In the genomic region with DNA sequence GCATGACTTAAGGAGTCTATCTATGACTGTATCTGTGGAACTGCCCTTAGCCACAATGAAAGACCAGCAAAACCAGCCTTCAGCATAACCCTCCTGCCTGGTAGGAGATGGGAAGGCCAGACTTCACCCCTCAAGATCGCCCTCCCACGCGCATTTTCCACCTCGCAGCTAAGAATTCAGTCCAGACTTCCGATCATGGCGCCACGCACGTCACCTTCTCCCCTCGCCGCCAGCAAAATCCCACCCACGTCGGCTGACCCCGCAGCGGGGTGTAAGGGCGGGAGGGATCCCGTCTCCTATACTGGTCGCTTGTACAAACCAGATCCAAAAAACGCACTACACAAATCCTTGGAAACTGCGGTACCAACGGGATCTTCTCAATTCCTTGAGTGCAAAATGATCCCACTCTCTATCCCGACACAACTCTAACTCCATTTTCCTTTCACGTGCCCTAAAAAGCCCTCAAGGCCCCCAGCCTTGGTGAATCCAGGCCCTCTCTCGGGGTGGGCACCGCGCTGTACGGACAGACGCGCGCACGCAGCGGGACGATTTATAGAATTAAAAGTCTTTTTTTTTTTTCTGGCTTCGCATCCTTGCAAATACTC, we compare ENCODE assay signal across 1 cellular context.
A peak's percentile ranks its signal among the peaks of the same experiment; 100 is the strongest.
TF ChIP-seq lines count a peak whose summit lies in the region.

No MANE protein-coding gene starts in this region.

TF ChIP-seq in HepG2, 621 proteins besides CTCF, POLR2A, EP300 and RAD21 (continued from another document and continues in another):
- TF ChIP-seq ZNF44 (CRISPR knock-in tag; IDR thresholded peaks at IDR 0.05) (peak; percentile 88; the same call in 1 of the 2 replicates), SMAD9 (CRISPR knock-in tag; IDR thresholded peaks at IDR 0.05) (peak; percentile 87; the same call in 1 of the 2 replicates), ELF4 (CRISPR knock-in tag; IDR thresholded peaks at IDR 0.05; ENCODE audit: borderline replicate concordance) (no peak), RORA (CRISPR knock-in tag; IDR thresholded peaks at IDR 0.05) (peak; percentile 14; the same call in 1 of the 2 replicates), CHCHD3 (CRISPR knock-in tag; IDR thresholded peaks at IDR 0.05) (no peak), HOXA3 (CRISPR knock-in tag; IDR thresholded peaks at IDR 0.05) (peak; percentile 75), ONECUT2 (CRISPR knock-in tag; IDR thresholded peaks at IDR 0.05) (peak; percentile 42; the same call in 1 of the 2 replicates), SP5 (CRISPR knock-in tag; IDR thresholded peaks at IDR 0.05; ENCODE audit: borderline replicate concordance, low read depth) (peak; percentile 55; the same call in 1 of the 2 replicates), SATB2 (CRISPR knock-in tag; IDR thresholded peaks at IDR 0.05) (no peak; the same call in 1 of the 2 replicates), ZNF292 (CRISPR knock-in tag; IDR thresholded peaks at IDR 0.05; ENCODE audit: borderline replicate concordance, low read depth) (no peak), TAF15 (IDR thresholded peaks at IDR 0.05; ENCODE audit: low read depth, low read length, poor library complexity, severe bottlenecking) (no peak), ZNF7 (CRISPR knock-in tag; IDR thresholded peaks at IDR 0.05) (no peak), SRY (CRISPR knock-in tag; IDR thresholded peaks at IDR 0.05) (0 out of 2 replicates have a peak, but pooled peaks have one; percentile 56), HDAC2 (CRISPR knock-in tag; IDR thresholded peaks at IDR 0.05) (no peak), SNRNP70 (IDR thresholded peaks at IDR 0.05; ENCODE audit: low read depth, low read length) (no peak), ZNF350 (CRISPR knock-in tag; IDR thresholded peaks at IDR 0.05; ENCODE audit: borderline replicate concordance, low read depth) (peak; percentile 68; the same call in 1 of the 2 replicates), KMT2A (CRISPR knock-in tag; IDR thresholded peaks at IDR 0.05) (peak; percentile 46; the same call in 1 of the 2 replicates), ZNF383 (CRISPR knock-in tag; IDR thresholded peaks at IDR 0.05; ENCODE audit: borderline replicate concordance) (0 out of 2 replicates have a peak, but pooled peaks have one; percentile 10), ZSCAN22 (CRISPR knock-in tag; IDR thresholded peaks at IDR 0.05) (no peak), TBP (CRISPR knock-in tag; IDR thresholded peaks at IDR 0.05) (no peak), KDM5A (IDR thresholded peaks at IDR 0.05; ENCODE audit: borderline replicate concordance, low read length) (0 out of 2 replicates have a peak, but pooled peaks have one; percentile 41), ZNF136 (CRISPR knock-in tag; IDR thresholded peaks at IDR 0.05; ENCODE audit: low read depth) (0 out of 2 replicates have a peak, but pooled peaks have one; percentile 78), RBFOX2 (IDR thresholded peaks at IDR 0.05; ENCODE audit: low read depth, low read length) (peak; percentile 34; the same call in 1 of the 2 replicates), BRCA1 (CRISPR knock-in tag; IDR thresholded peaks at IDR 0.05) (0 out of 2 replicates have a peak, but pooled peaks have one; percentile 5), ZMYM3 (CRISPR knock-in tag; IDR thresholded peaks at IDR 0.05) (no peak), NCOA1 (CRISPR knock-in tag; IDR thresholded peaks at IDR 0.05) (no peak), ZNF552 (CRISPR knock-in tag; IDR thresholded peaks at IDR 0.05; ENCODE audit: borderline replicate concordance) (no peak), ZFX (CRISPR knock-in tag; IDR thresholded peaks at IDR 0.05; ENCODE audit: low read depth) (peak; percentile 61; the same call in 1 of the 2 replicates), FOXK1 (CRISPR knock-in tag; IDR thresholded peaks at IDR 0.05; ENCODE audit: borderline replicate concordance, low read depth) (peak; percentile 31; the same call in 1 of the 2 replicates), RFXAP (CRISPR knock-in tag; IDR thresholded peaks at IDR 0.05; ENCODE audit: borderline replicate concordance) (no peak)
- TF ChIP-seq, protein P1, sequence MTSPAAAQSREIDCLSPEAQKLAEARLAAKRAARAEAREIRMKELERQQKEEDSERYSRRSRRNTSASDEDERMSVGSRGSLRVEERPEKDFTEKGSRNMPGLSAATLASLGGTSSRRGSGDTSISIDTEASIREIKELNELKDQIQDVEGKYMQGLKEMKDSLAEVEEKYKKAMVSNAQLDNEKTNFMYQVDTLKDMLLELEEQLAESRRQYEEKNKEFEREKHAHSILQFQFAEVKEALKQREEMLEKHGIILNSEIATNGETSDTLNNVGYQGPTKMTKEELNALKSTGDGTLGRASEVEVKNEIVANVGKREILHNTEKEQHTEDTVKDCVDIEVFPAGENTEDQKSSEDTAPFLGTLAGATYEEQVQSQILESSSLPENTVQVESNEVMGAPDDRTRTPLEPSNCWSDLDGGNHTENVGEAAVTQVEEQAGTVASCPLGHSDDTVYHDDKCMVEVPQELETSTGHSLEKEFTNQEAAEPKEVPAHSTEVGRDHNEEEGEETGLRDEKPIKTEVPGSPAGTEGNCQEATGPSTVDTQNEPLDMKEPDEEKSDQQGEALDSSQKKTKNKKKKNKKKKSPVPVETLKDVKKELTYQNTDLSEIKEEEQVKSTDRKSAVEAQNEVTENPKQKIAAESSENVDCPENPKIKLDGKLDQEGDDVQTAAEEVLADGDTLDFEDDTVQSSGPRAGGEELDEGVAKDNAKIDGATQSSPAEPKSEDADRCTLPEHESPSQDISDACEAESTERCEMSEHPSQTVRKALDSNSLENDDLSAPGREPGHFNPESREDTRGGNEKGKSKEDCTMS (CRISPR knock-in tag; conservative IDR thresholded peaks at IDR 0.05) = no peak
- TF ChIP-seq, protein P2, sequence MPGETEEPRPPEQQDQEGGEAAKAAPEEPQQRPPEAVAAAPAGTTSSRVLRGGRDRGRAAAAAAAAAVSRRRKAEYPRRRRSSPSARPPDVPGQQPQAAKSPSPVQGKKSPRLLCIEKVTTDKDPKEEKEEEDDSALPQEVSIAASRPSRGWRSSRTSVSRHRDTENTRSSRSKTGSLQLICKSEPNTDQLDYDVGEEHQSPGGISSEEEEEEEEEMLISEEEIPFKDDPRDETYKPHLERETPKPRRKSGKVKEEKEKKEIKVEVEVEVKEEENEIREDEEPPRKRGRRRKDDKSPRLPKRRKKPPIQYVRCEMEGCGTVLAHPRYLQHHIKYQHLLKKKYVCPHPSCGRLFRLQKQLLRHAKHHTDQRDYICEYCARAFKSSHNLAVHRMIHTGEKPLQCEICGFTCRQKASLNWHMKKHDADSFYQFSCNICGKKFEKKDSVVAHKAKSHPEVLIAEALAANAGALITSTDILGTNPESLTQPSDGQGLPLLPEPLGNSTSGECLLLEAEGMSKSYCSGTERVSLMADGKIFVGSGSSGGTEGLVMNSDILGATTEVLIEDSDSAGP (CRISPR knock-in tag; IDR thresholded peaks at IDR 0.05; ENCODE audit: borderline replicate concordance) = peak; percentile 63; the same call in 1 of the 2 replicates
- TF ChIP-seq, protein P3, sequence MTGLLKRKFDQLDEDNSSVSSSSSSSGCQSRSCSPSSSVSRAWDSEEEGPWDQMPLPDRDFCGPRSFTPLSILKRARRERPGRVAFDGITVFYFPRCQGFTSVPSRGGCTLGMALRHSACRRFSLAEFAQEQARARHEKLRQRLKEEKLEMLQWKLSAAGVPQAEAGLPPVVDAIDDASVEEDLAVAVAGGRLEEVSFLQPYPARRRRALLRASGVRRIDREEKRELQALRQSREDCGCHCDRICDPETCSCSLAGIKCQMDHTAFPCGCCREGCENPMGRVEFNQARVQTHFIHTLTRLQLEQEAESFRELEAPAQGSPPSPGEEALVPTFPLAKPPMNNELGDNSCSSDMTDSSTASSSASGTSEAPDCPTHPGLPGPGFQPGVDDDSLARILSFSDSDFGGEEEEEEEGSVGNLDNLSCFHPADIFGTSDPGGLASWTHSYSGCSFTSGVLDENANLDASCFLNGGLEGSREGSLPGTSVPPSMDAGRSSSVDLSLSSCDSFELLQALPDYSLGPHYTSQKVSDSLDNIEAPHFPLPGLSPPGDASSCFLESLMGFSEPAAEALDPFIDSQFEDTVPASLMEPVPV (CRISPR knock-in tag; IDR thresholded peaks at IDR 0.05) = no peak; the same call in 1 of the 2 replicates
- TF ChIP-seq, protein P4, sequence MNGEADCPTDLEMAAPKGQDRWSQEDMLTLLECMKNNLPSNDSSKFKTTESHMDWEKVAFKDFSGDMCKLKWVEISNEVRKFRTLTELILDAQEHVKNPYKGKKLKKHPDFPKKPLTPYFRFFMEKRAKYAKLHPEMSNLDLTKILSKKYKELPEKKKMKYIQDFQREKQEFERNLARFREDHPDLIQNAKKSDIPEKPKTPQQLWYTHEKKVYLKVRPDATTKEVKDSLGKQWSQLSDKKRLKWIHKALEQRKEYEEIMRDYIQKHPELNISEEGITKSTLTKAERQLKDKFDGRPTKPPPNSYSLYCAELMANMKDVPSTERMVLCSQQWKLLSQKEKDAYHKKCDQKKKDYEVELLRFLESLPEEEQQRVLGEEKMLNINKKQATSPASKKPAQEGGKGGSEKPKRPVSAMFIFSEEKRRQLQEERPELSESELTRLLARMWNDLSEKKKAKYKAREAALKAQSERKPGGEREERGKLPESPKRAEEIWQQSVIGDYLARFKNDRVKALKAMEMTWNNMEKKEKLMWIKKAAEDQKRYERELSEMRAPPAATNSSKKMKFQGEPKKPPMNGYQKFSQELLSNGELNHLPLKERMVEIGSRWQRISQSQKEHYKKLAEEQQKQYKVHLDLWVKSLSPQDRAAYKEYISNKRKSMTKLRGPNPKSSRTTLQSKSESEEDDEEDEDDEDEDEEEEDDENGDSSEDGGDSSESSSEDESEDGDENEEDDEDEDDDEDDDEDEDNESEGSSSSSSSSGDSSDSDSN (CRISPR knock-in tag; IDR thresholded peaks at IDR 0.05) = peak; percentile 13; the same call in 1 of the 2 replicates
- TF ChIP-seq, protein P5, sequence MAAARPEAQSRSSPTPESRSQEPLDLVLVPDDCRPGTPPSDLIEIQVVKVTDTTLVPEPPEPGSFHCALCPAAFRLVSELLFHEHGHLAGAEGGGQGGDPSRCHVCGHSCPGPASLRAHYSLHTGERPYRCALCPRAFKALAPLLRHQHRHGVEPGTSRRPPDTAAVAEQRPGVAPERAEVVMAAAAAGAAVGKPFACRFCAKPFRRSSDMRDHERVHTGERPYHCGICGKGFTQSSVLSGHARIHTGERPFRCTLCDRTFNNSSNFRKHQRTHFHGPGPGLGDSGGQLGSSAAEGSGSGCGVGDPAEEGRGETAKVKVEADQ (CRISPR knock-in tag; IDR thresholded peaks at IDR 0.05; ENCODE audit: borderline replicate concordance) = peak; percentile 75; the same call in 1 of the 2 replicates
- TF ChIP-seq, protein P6, sequence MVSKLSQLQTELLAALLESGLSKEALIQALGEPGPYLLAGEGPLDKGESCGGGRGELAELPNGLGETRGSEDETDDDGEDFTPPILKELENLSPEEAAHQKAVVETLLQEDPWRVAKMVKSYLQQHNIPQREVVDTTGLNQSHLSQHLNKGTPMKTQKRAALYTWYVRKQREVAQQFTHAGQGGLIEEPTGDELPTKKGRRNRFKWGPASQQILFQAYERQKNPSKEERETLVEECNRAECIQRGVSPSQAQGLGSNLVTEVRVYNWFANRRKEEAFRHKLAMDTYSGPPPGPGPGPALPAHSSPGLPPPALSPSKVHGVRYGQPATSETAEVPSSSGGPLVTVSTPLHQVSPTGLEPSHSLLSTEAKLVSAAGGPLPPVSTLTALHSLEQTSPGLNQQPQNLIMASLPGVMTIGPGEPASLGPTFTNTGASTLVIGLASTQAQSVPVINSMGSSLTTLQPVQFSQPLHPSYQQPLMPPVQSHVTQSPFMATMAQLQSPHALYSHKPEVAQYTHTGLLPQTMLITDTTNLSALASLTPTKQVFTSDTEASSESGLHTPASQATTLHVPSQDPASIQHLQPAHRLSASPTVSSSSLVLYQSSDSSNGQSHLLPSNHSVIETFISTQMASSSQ (IDR thresholded peaks at IDR 0.05; ENCODE audit: low read depth) = no peak
- TF ChIP-seq, protein P6 (CRISPR knock-in tag; IDR thresholded peaks at IDR 0.05; ENCODE audit: borderline replicate concordance) = peak; percentile 9; the same call in 1 of the 2 replicates
- TF ChIP-seq, protein P7, sequence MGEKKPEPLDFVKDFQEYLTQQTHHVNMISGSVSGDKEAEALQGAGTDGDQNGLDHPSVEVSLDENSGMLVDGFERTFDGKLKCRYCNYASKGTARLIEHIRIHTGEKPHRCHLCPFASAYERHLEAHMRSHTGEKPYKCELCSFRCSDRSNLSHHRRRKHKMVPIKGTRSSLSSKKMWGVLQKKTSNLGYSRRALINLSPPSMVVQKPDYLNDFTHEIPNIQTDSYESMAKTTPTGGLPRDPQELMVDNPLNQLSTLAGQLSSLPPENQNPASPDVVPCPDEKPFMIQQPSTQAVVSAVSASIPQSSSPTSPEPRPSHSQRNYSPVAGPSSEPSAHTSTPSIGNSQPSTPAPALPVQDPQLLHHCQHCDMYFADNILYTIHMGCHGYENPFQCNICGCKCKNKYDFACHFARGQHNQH (CRISPR knock-in tag; IDR thresholded peaks at IDR 0.05) = no peak
- TF ChIP-seq, protein P8, sequence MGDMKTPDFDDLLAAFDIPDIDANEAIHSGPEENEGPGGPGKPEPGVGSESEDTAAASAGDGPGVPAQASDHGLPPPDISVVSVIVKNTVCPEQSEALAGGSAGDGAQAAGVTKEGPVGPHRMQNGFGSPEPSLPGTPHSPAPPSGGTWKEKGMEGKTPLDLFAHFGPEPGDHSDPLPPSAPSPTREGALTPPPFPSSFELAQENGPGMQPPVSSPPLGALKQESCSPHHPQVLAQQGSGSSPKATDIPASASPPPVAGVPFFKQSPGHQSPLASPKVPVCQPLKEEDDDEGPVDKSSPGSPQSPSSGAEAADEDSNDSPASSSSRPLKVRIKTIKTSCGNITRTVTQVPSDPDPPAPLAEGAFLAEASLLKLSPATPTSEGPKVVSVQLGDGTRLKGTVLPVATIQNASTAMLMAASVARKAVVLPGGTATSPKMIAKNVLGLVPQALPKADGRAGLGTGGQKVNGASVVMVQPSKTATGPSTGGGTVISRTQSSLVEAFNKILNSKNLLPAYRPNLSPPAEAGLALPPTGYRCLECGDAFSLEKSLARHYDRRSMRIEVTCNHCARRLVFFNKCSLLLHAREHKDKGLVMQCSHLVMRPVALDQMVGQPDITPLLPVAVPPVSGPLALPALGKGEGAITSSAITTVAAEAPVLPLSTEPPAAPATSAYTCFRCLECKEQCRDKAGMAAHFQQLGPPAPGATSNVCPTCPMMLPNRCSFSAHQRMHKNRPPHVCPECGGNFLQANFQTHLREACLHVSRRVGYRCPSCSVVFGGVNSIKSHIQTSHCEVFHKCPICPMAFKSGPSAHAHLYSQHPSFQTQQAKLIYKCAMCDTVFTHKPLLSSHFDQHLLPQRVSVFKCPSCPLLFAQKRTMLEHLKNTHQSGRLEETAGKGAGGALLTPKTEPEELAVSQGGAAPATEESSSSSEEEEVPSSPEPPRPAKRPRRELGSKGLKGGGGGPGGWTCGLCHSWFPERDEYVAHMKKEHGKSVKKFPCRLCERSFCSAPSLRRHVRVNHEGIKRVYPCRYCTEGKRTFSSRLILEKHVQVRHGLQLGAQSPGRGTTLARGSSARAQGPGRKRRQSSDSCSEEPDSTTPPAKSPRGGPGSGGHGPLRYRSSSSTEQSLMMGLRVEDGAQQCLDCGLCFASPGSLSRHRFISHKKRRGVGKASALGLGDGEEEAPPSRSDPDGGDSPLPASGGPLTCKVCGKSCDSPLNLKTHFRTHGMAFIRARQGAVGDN (CRISPR knock-in tag; IDR thresholded peaks at IDR 0.05) = peak; percentile 82
